In the genomic region with DNA sequence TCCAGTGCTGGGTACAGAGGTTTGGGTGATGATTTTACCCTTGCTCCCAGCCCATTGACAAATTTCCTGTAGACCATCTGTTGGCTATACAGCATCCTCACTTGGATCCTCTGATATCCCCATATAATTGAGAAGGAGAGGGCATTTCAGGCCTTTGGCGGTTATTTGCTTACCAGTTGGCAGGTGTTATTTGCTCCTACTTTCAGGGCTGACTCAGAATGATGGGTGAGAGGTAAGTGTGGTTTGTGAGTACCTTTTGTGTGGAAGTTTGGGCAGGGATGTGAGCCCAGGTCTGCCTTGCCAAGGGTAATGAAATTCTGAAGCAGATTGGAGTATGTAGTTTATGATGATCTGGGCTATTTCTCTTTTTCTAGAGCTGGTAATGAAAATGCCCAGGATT, we compare ENCODE assay signal across 17 cellular contexts.
"Had no signal": no experiment of that assay in that cellular context is flagged by ENCODE, and none has a peak within 500 bp of the region (broad histone marks: within the 10 kb centered on the region; RNA-seq: fewer than 3 reads in every experiment).

No MANE protein-coding gene starts in this region.

- H3K4me1 ChIP-seq: left ventricle myocardium inferior, pancreas, sigmoid colon, upper lobe of right lung had no signal

- DNase-seq: activated CD4-positive, CD25-positive, alpha-beta regulatory T cell treated with anti-CD3 and anti-CD28 coated beads, Interleukin-2, amount 50 U/mL, for 72 hours; activated naive CD4-positive, alpha-beta T cell treated with Interleukin-2 at 50 U/mL for 16 hours; activated naive CD8-positive, alpha-beta T cell treated with anti-CD3 and anti-CD28 coated beads, Interleukin-2, amount 50 U/mL, for 24 hours; aorta; cortex of kidney; effector CD4-positive, alpha-beta T cell; hippocampal formation; left ventricle myocardium inferior; mucosa of descending colon; naive thymus-derived CD4-positive, alpha-beta T cell; pancreas; sigmoid colon; stimulated activated CD4-positive, alpha-beta T cell treated with anti-CD3 and anti-CD28 coated beads, Interleukin-1b, Interleukin-23, amount 100 ng/mL, for 48 hours; stomach; upper lobe of right lung had no signal

- H3K36me3 ChIP-seq: esophagus muscularis mucosa, left ventricle myocardium inferior, pancreas, sigmoid colon, stomach, thoracic aorta, upper lobe of right lung had no signal

- H3K27ac ChIP-seq: esophagus muscularis mucosa, left ventricle myocardium inferior, pancreas, sigmoid colon, stomach, thoracic aorta, upper lobe of right lung had no signal

- H3K9me3 ChIP-seq: esophagus muscularis mucosa, left ventricle myocardium inferior, mucosa of descending colon, pancreas, sigmoid colon, stomach, thoracic aorta, upper lobe of right lung had no signal

- H3K4me3 ChIP-seq: esophagus muscularis mucosa, left ventricle myocardium inferior, mucosa of descending colon, pancreas, sigmoid colon, stomach, thoracic aorta, upper lobe of right lung had no signal

- ATAC-seq: activated naive CD8-positive, alpha-beta T cell treated with anti-CD3 and anti-CD28 coated beads, Interleukin-2, amount 50 U/mL, for 24 hours; mucosa of descending colon; naive thymus-derived CD4-positive, alpha-beta T cell; pancreas had no signal

- H3K27me3 ChIP-seq: esophagus muscularis mucosa, pancreas, sigmoid colon, stomach, upper lobe of right lung had no signal
